2 cellular contexts compared by ENCODE assay signal in genomic region chr2:40299173-40299572, GRCh38.
TF ChIP-seq lines count a peak whose summit lies in the region.

No MANE protein-coding gene starts in this region.

TF ChIP-seq in HepG2, 621 proteins besides CTCF, POLR2A, EP300 and RAD21:
- TF ChIP-seq ZNF275 (CRISPR knock-in tag; IDR thresholded peaks at IDR 0.05; ENCODE audit: borderline replicate concordance), result no peak
- no peak for TF ChIP-seq JUNB (CRISPR knock-in tag; IDR thresholded peaks at IDR 0.05; ENCODE audit: borderline replicate concordance)
- no peak for TF ChIP-seq NFIB (CRISPR knock-in tag; IDR thresholded peaks at IDR 0.05; ENCODE audit: borderline replicate concordance)
- no peak for TF ChIP-seq KDM1A (CRISPR knock-in tag; IDR thresholded peaks at IDR 0.05)
- no peak for TF ChIP-seq CHD4 (IDR thresholded peaks at IDR 0.05; ENCODE audit: borderline replicate concordance, low read length)
- peak; percentile 37; the same call in 1 of the 2 replicates for TF ChIP-seq MAFF (IDR thresholded peaks at IDR 0.05; ENCODE audit: low read depth, low read length)
- no peak for TF ChIP-seq PHF5A (CRISPR knock-in tag; IDR thresholded peaks at IDR 0.05; ENCODE audit: low read depth, unreplicated experiment)
- no peak for TF ChIP-seq GABPA (IDR thresholded peaks at IDR 0.05; ENCODE audit: low read depth, low read length)
- TF ChIP-seq GABPA (CRISPR knock-in tag; IDR thresholded peaks at IDR 0.05; ENCODE audit: low read depth), result no peak
- TF ChIP-seq MAFK (conservative IDR thresholded peaks at IDR 0.05 in 1 of 2, IDR thresholded peaks at IDR 0.05 in 1 of 2; ENCODE audit: low read length in 2 of 2), result peak; percentile 58 to 65
- TF ChIP-seq NFE2 (CRISPR knock-in tag; IDR thresholded peaks at IDR 0.05), result no peak
- no peak for TF ChIP-seq KMT2A (CRISPR knock-in tag; IDR thresholded peaks at IDR 0.05)
- TF ChIP-seq ZNF251 (CRISPR knock-in tag; IDR thresholded peaks at IDR 0.05), result no peak

TF ChIP-seq in GM23338, 12 proteins besides CTCF, POLR2A, EP300 and RAD21 (continued from another document):
- TF ChIP-seq ZNF462 (CRISPR knock-in tag; IDR thresholded peaks at IDR 0.05), result no peak
- TF ChIP-seq REST (IDR thresholded peaks at IDR 0.05; ENCODE audit: unreplicated experiment), result no peak
- no peak for TF ChIP-seq EZH2 (IDR thresholded peaks at IDR 0.05; ENCODE audit: low read depth, unreplicated experiment)
- TF ChIP-seq JUNB (IDR thresholded peaks at IDR 0.05; ENCODE audit: unreplicated experiment), result no peak
- TF ChIP-seq STAT1 (IDR thresholded peaks at IDR 0.05; ENCODE audit: unreplicated experiment), result no peak
- TF ChIP-seq ETS1 (IDR thresholded peaks at IDR 0.05), result no peak
- TF ChIP-seq EZH2phosphoT487 (IDR thresholded peaks at IDR 0.05; ENCODE audit: unreplicated experiment), result no peak
- TF ChIP-seq NANOG (IDR thresholded peaks at IDR 0.05; ENCODE audit: borderline replicate concordance), result no peak
- no peak for TF ChIP-seq POLR2AphosphoS5 (IDR thresholded peaks at IDR 0.05; ENCODE audit: low read depth)
TF ChIP-seq in GM23338: peak in this region for 0.
